8 cellular contexts compared by ENCODE assay signal in genomic region chr17:29592850-29593545, GRCh38. TPM values are rescaled to one million over a fixed set of nuclear protein-coding genes. Genes with fewer than 3 reads are reported as not detected.
DNase-seq lines count a peak whose midpoint lies in the region; ATAC-seq and TF ChIP-seq lines count a peak whose summit lies in the region.

Gene ANKRD13B, plus strand, starts transcription at chr17:29593132. Its CDS starts 490 bp downstream, at chr17:29593622.

- H3K4me3 Mint-ChIP-seq in T-helper 2 cell treated with Interferon-gamma antibody and Interleukin-4, amounts not matched to agents 5 μg/mL and 100 μg/mL, for 36 hours, result peak within 1 kb of the TSS; percentile 87

- no peak for ATAC-seq in GM18502 (IDR thresholded peaks at IDR 0.05; ENCODE audit: poor library complexity, unreplicated experiment)

- peak within 1 kb of the TSS; percentile 73 for H3K27ac Mint-ChIP-seq in T-helper 2 cell treated with Interferon-gamma antibody and Interleukin-4, amounts not matched to agents 5 μg/mL and 100 μg/mL, for 36 hours

- H3K27ac ChIP-seq in ectodermal cell (ENCODE audit: insufficient read depth, low read depth, low read length, poor library complexity, severe bottlenecking) (peak within 1 kb of the TSS; percentile 74), tibial artery (peak within 1 kb of the TSS; percentile 77 to 86)

- DNase-seq in EL, result peak; percentile 32
- peak; percentile 24 for DNase-seq in LoVo (ENCODE audit: low spot score)
- no peak for DNase-seq in T-helper 2 cell treated with Interferon-gamma antibody and Interleukin-4, amounts not matched to agents 5 μg/mL and 100 μg/mL, for 36 hours (ENCODE audit: low spot score)
- DNase-seq in mucosa of gallbladder (ENCODE audit: low spot score), result no peak
- DNase-seq in tibial artery, result peak in 1 of 2 donors; percentile 55
- no peak for DNase-seq in kidney glomerular epithelial cell (lab: John Stamatoyannopoulos, UW)

- H3K27me3 ChIP-seq in ectodermal cell (ENCODE audit: control insufficient read depth, insufficient read depth, low read length, poor library complexity, severe bottlenecking) (peaks cover 16% of the 10 kb centered on the region), tibial artery (no peaks in the 10 kb centered on the region)

- H3K36me3 ChIP-seq in ectodermal cell (ENCODE audit: control insufficient read depth, insufficient read depth, low read length) (no peaks in the 10 kb centered on the region), tibial artery (no peaks in the 10 kb centered on the region)

- no peaks in the 10 kb centered on the region for H3K9me3 Mint-ChIP-seq in T-helper 2 cell treated with Interferon-gamma antibody and Interleukin-4, amounts not matched to agents 5 μg/mL and 100 μg/mL, for 36 hours

- intact Hi-C loops in tibial artery (cut with DNase I; ENCODE audit: low total_unique reads), result loop anchor here (10.0 kb wide), 1 partner anchor 768 kb away; no protein-coding TSS in a partner anchor

- peaks cover 32% of the 10 kb centered on the region for H3K4me1 Mint-ChIP-seq in T-helper 2 cell treated with Interferon-gamma antibody and Interleukin-4, amounts not matched to agents 5 μg/mL and 100 μg/mL, for 36 hours (ENCODE audit: low read depth)

- peak within 1 kb of the TSS; percentile 56 for H3K4me3 ChIP-seq in ectodermal cell (ENCODE audit: insufficient read depth, low read depth, low read length)
- peak within 1 kb of the TSS; percentile 74 for H3K4me3 ChIP-seq in tibial artery

- no peaks in the 10 kb centered on the region for H3K27me3 Mint-ChIP-seq in T-helper 2 cell treated with Interferon-gamma antibody and Interleukin-4, amounts not matched to agents 5 μg/mL and 100 μg/mL, for 36 hours (ENCODE audit: low read depth)

- 1% methylated on average over 94 of the region's 94 CpGs for WGBS in ectodermal cell, 2 experiments

- H3K4me1 ChIP-seq in ectodermal cell (ENCODE audit: control insufficient read depth, insufficient read depth, low read length), result peaks cover 66% of the 10 kb centered on the region
- H3K4me1 ChIP-seq in tibial artery, result peaks cover 0 to 53% (median 48%) of the 10 kb centered on the region in 4 donors

- H3K9me3 ChIP-seq in ectodermal cell (ENCODE audit: control insufficient read depth, low read length) (no peaks in the 10 kb centered on the region), tibial artery (no peaks in the 10 kb centered on the region)

- no peaks in the 10 kb centered on the region for H3K36me3 Mint-ChIP-seq in T-helper 2 cell treated with Interferon-gamma antibody and Interleukin-4, amounts not matched to agents 5 μg/mL and 100 μg/mL, for 36 hours (ENCODE audit: low read depth)

- no peak for TF ChIP-seq CTCF in tibial artery (IDR thresholded peaks at IDR 0.05)

RNA-seq across cellular contexts. Expression of gene ANKRD13B, which starts in this region (rescaled TPM):
- 20.8 TPM for polyA plus RNA-seq in ectodermal cell (2013, experiment 1 of 4)
- polyA plus RNA-seq in ectodermal cell (2013, experiment 2 of 4), result 13.3 TPM
- polyA plus RNA-seq in ectodermal cell (2013, experiment 3 of 4), result 16.9 TPM
- 17.1 TPM for polyA plus RNA-seq in ectodermal cell (2013, experiment 4 of 4)
- 13.4 TPM for total RNA-seq in mucosa of gallbladder

Comparison
In these comparisons a context has a peak if more than half of its experiments do, and no peak if none do; other contexts are left out.
1. DNase-seq: peak in EL (single experiment) and LoVo (single experiment); none in T-helper 2 cell treated with Interferon-gamma antibody and Interleukin-4, amounts not matched to agents 5 μg/mL and 100 μg/mL, for 36 hours (single experiment), mucosa of gallbladder (single experiment) and kidney glomerular epithelial cell (single experiment).